29 cellular contexts compared by ENCODE assay signal in genomic region chr11:37182036-37182435, GRCh38.
"Had no signal": no experiment of that assay in that cellular context is flagged by ENCODE, and none has a peak within 500 bp of the region (broad histone marks: within the 10 kb centered on the region; RNA-seq: fewer than 3 reads in every experiment).

No MANE protein-coding gene starts in this region.

- DNase-seq: activated B cell treated with CpG ODN at 0.5 μM for 24 hours; activated CD4-positive, alpha-beta T cell treated with anti-CD3 and anti-CD28 coated beads for 48 hours; activated CD4-positive, alpha-beta T cell treated with anti-CD3 and anti-CD28 coated beads, Interleukin-2, amount 50 U/mL, for 1 hour; activated CD4-positive, alpha-beta T cell treated with anti-CD3 and anti-CD28 coated beads, Interleukin-2, amount 50 U/mL, for 48 hours; activated CD8-positive, alpha-beta memory T cell treated with anti-CD3 and anti-CD28 coated beads for 24 hours; activated CD8-positive, alpha-beta T cell treated with anti-CD3 and anti-CD28 coated beads for 36 hours; activated effector memory CD4-positive, alpha-beta T cell treated with Interleukin-2 at 50 U/mL for 16 hours; activated gamma-delta T cell treated with Interleukin-2 at 50 U/mL for 16 hours; activated naive CD4-positive, alpha-beta T cell treated with anti-CD3 and anti-CD28 coated beads, Interleukin-2, amount 50 U/mL, for 16 hours; activated naive CD4-positive, alpha-beta T cell treated with Interleukin-2 at 50 U/mL for 16 hours; activated T-cell treated with anti-CD3 and anti-CD28 coated beads, Interleukin-2, amount 50 U/mL, for 4 hours; amygdala; aorta; body of pancreas; caudate nucleus; cortex of kidney; dermis blood vessel endothelial cell; effector CD4-positive, alpha-beta T cell; effector memory CD8-positive, alpha-beta T cell; erythroblast; T-helper 1 cell; T-helper 17 cell; T1000; WERI-Rb-1 had no signal

- ATAC-seq: activated CD4-positive, CD25-positive, alpha-beta regulatory T cell treated with anti-CD3 and anti-CD28 coated beads, Interleukin-2, amount 50 U/mL, for 24 hours; activated CD8-positive, alpha-beta T cell treated with anti-CD3 and anti-CD28 coated beads for 36 hours; activated T-cell treated with anti-CD3 and anti-CD28 coated beads, Interleukin-2, amount 50 U/mL, for 4 hours; activated T-helper 17 cell treated with anti-CD3 and anti-CD28 coated beads, Interleukin-2, amount 50 U/mL, for 72 hours; body of pancreas; effector memory CD8-positive, alpha-beta T cell; T-helper 17 cell had no signal

- H3K4me3 ChIP-seq: body of pancreas, esophagus muscularis mucosa had no signal

- H3K36me3 Mint-ChIP-seq: activated naive CD8-positive, alpha-beta T cell had no signal

- H3K4me1 Mint-ChIP-seq: activated B cell treated with CpG ODN at 0.5 μM for 24 hours; activated T-helper 17 cell treated with anti-CD3 and anti-CD28 coated beads, Interleukin-2, amount 50 U/mL, for 72 hours; T-helper 17 cell had no signal

- H3K4me3 Mint-ChIP-seq: activated B cell treated with CpG ODN at 0.5 μM for 24 hours; activated CD8-positive, alpha-beta T cell treated with anti-CD3 and anti-CD28 coated beads for 36 hours; activated naive CD8-positive, alpha-beta T cell; activated T-cell treated with anti-CD3 and anti-CD28 coated beads, Interleukin-2, amount 50 U/mL, for 4 hours; activated T-helper 17 cell treated with anti-CD3 and anti-CD28 coated beads, Interleukin-2, amount 50 U/mL, for 72 hours; effector memory CD8-positive, alpha-beta T cell; T-helper 17 cell; T-helper 2 cell treated with Interferon-gamma antibody and Interleukin-4, amounts not matched to agents 5 μg/mL and 100 μg/mL, for 36 hours had no signal

- H3K27ac Mint-ChIP-seq: activated B cell treated with CpG ODN at 0.5 μM for 24 hours; activated CD8-positive, alpha-beta T cell treated with anti-CD3 and anti-CD28 coated beads for 36 hours; activated naive CD8-positive, alpha-beta T cell; activated T-helper 17 cell treated with anti-CD3 and anti-CD28 coated beads, Interleukin-2, amount 50 U/mL, for 72 hours; effector memory CD8-positive, alpha-beta T cell; T-helper 17 cell; T-helper 2 cell treated with Interferon-gamma antibody and Interleukin-4, amounts not matched to agents 5 μg/mL and 100 μg/mL, for 36 hours had no signal

- H3K27me3 Mint-ChIP-seq: activated B cell treated with CpG ODN at 0.5 μM for 24 hours; activated CD8-positive, alpha-beta T cell treated with anti-CD3 and anti-CD28 coated beads for 36 hours; activated naive CD8-positive, alpha-beta T cell; activated T-helper 17 cell treated with anti-CD3 and anti-CD28 coated beads, Interleukin-2, amount 50 U/mL, for 72 hours; effector memory CD8-positive, alpha-beta T cell; T-helper 17 cell had no signal
